In genomic region chr6:144013486-144013909, GRCh38 we compare ENCODE assay signal across 8 cellular contexts. TPM values are rescaled to one million over a fixed set of nuclear protein-coding genes. Genes with fewer than 3 reads are reported as not detected.
DNase-seq lines count a peak whose midpoint lies in the region; ATAC-seq and TF ChIP-seq lines count a peak whose summit lies in the region.

No MANE protein-coding gene starts in this region.

- DNase-seq in NCI-H1105 treated with DMSO at 0.1 percent for 48 hours (lab: John Stamatoyannopoulos, UW) (peak; percentile 76), T-helper 1 cell (peak in 4 of 5 donors; percentile 39 to 61 (median 46)), amygdala (lab: John Stamatoyannopoulos, UW) (peak in 33 of 56 donors; percentile 4 to 80 (median 29)), right atrium auricular region (ENCODE audit: low spot score) (peak; percentile 79), sciatic nerve (ENCODE audit: low spot score) (peak; percentile 88)

- intact Hi-C loops in sciatic nerve (cut with DNase I): loop anchor here (5.0 kb wide), 1 partner anchor 436 kb away; no protein-coding TSS in a partner anchor

- H3K27me3 ChIP-seq in right atrium auricular region: no peaks in the 10 kb centered on the region

- TF ChIP-seq CTCF in 22Rv1 (IDR thresholded peaks at IDR 0.05) (peak; percentile 95), GM12872 (IDR thresholded peaks at IDR 0.05; ENCODE audit: insufficient read depth, low read depth, low read length) (peak; percentile 94), right atrium auricular region (IDR thresholded peaks at IDR 0.05) (peak; percentile 84 to 92)

- ATAC-seq in sciatic nerve (peak; percentile 76), HG03565 (IDR thresholded peaks at IDR 0.05; ENCODE audit: unreplicated experiment) (no peak)

- H3K4me3 ChIP-seq in right atrium auricular region: no peak overlapping the region

- H3K27ac ChIP-seq in 22Rv1 (no peak overlapping the region), right atrium auricular region (no peak overlapping the region)

- H3K4me1 ChIP-seq in right atrium auricular region: no peaks in the 10 kb centered on the region

- no peaks in the 10 kb centered on the region for H3K9me3 ChIP-seq in right atrium auricular region

- H3K36me3 ChIP-seq in right atrium auricular region: no peaks in the 10 kb centered on the region

RNA-seq across cellular contexts. Expression of gene PLAGL1, which starts 5.4 kb away (rescaled TPM):
- total RNA-seq in right atrium auricular region: 1 to 10 TPM; 6.8 to 8.5 TPM
- total RNA-seq in sciatic nerve: 65.8 TPM

Comparison
In these comparisons a context has a peak if more than half of its experiments do, and no peak if none do; other contexts are left out.
1. DNase-seq: peak in every context shown above with its lines; median percentile 88 in sciatic nerve; 79 in right atrium auricular region; 76 in NCI-H1105 treated with DMSO at 0.1 percent for 48 hours; 46 in T-helper 1 cell; 29 in amygdala.